12 cellular contexts compared by ENCODE assay signal in genomic region chr22:21832291-21833290, GRCh38. TPM values are rescaled to one million over a fixed set of nuclear protein-coding genes. Genes with fewer than 3 reads are reported as not detected.
A peak's percentile ranks its signal among the peaks of the same experiment; 100 is the strongest.
DNase-seq lines count a peak whose midpoint lies in the region; ATAC-seq and TF ChIP-seq lines count a peak whose summit lies in the region.
"Had no signal": no experiment of that assay in that cellular context is flagged by ENCODE, and none has a peak within 500 bp of the region (broad histone marks: within the 10 kb centered on the region; RNA-seq: fewer than 3 reads in every experiment).

No MANE protein-coding gene starts in this region.

- in situ Hi-C loops in transverse colon (cut with MboI; ENCODE audit: low pct_ligation_motif_present in 1 of 4, low pct_unique_long_range_greater_than_20kb in 1 of 4, low sequenced_read_pairs in 3 of 4), result no loop called here

- WGBS in transverse colon (ENCODE audit: low coverage in 1 of 2), 2 donors, result 80 to 81% methylated on average over 3 to 8 of the region's 8 CpGs

- no peaks in the 10 kb centered on the region for H3K27me3 ChIP-seq in neural progenitor cell
- no peaks in the 10 kb centered on the region for H3K27me3 ChIP-seq in transverse colon

- no peak for ATAC-seq in GM19452 (IDR thresholded peaks at IDR 0.05; ENCODE audit: unreplicated experiment)

- H3K27ac Mint-ChIP-seq in CD14-positive monocyte, result peak overlapping the region; percentile 38 to 92 (median 81)
- peak overlapping the region; percentile 48 for H3K27ac Mint-ChIP-seq in neural progenitor cell
- H3K27ac Mint-ChIP-seq: activated T-helper 2 cell treated with anti-CD3 and anti-CD28 coated beads, Interferon-gamma antibody, Interleukin-2, Interleukin-4, amounts not matched to agents 10 μg/mL and 5 μg/mL and 100 μg/mL, durations not matched to agents 14 hours and 24 hours and 36 hours had no signal

- H3K4me2 ChIP-seq in neural progenitor cell, result no peak overlapping the region

- peaks cover 21% of the 10 kb centered on the region for H3F3A ChIP-seq in neural progenitor cell (ENCODE audit: low read depth)

- H3K27me3 Mint-ChIP-seq in CD14-positive monocyte (ENCODE audit: low read depth in 3 of 3) (peaks cover 0 to 2% (median 1%) of the 10 kb centered on the region in 3 donors), neural progenitor cell (ENCODE audit: insufficient read depth, low read depth) (peaks cover 2% of the 10 kb centered on the region)

- peaks cover 26% of the 10 kb centered on the region for H3K4me1 ChIP-seq in neural progenitor cell
- peaks cover 3 to 54% (median 14%) of the 10 kb centered on the region in 4 donors for H3K4me1 ChIP-seq in transverse colon

- H3K4me3 ChIP-seq in fibroblast of pulmonary artery (replicated peaks; ENCODE audit: low read depth, low read length) (no peak overlapping the region), neural progenitor cell (no peak overlapping the region), transverse colon (no peak overlapping the region)

- H3K79me2 ChIP-seq in neural progenitor cell (ENCODE audit: low read depth), result peaks cover 100% of the 10 kb centered on the region

- H2AFZ ChIP-seq in neural progenitor cell (replicated peaks), result no peak overlapping the region

- intact Hi-C loops in CD14-positive monocyte (cut with micrococcal nuclease) (no loop called here), transverse colon (cut with DNase I; ENCODE audit: low total_unique reads) (no loop called here)

- H3K9me3 ChIP-seq in neural progenitor cell (ENCODE audit: low read depth) (no peaks in the 10 kb centered on the region), transverse colon (no peaks in the 10 kb centered on the region)

- H3K4me3 Mint-ChIP-seq in CD14-positive monocyte (no peak overlapping the region), neural progenitor cell (no peak overlapping the region)

- H3K36me3 ChIP-seq in neural progenitor cell, result no peaks in the 10 kb centered on the region
- H3K36me3 ChIP-seq in transverse colon, result no peaks in the 10 kb centered on the region

- H3K9me3 Mint-ChIP-seq in CD14-positive monocyte (no peaks in the 10 kb centered on the region), neural progenitor cell (no peaks in the 10 kb centered on the region)
- H3K9me3 Mint-ChIP-seq: activated T-helper 2 cell treated with anti-CD3 and anti-CD28 coated beads, Interferon-gamma antibody, Interleukin-2, Interleukin-4, amounts not matched to agents 10 μg/mL and 5 μg/mL and 100 μg/mL, durations not matched to agents 14 hours and 24 hours and 36 hours had no signal

- no peak overlapping the region for H3K27ac ChIP-seq in neural progenitor cell
- H3K27ac ChIP-seq in transverse colon, result no peak overlapping the region

- H3K36me3 Mint-ChIP-seq in CD14-positive monocyte (peaks cover 12 to 40% of the 10 kb centered on the region in 2 donors), neural progenitor cell (peaks cover 6% of the 10 kb centered on the region)

- no peak overlapping the region for H3K9ac ChIP-seq in neural progenitor cell

- no peak for TF ChIP-seq CTCF in CD14-positive monocyte (IDR thresholded peaks at IDR 0.05)
- TF ChIP-seq CTCF in fibroblast of pulmonary artery (IDR thresholded peaks at IDR 0.05; ENCODE audit: low read length, missing control alignments), result no peak
- TF ChIP-seq CTCF in neural progenitor cell (IDR thresholded peaks at IDR 0.05), result no peak
- TF ChIP-seq CTCF in transverse colon (IDR thresholded peaks at IDR 0.05), result no peak

- peaks cover 38% of the 10 kb centered on the region for H3K4me1 Mint-ChIP-seq in CD14-positive monocyte
- H3K4me1 Mint-ChIP-seq in neural progenitor cell, result peaks cover 29% of the 10 kb centered on the region

- no peak for TF ChIP-seq POLR2A in transverse colon (IDR thresholded peaks at IDR 0.05)

- no peak for TF ChIP-seq EP300 in transverse colon (IDR thresholded peaks at IDR 0.05; ENCODE audit: low read depth)

- peaks cover 100% of the 10 kb centered on the region for H4K20me1 ChIP-seq in neural progenitor cell (ENCODE audit: low read depth)

- DNase-seq in CD14-positive monocyte (ENCODE audit: low spot score), result no peak
- peak; percentile 66 for DNase-seq in LHCN-M2 (ENCODE audit: low read depth)
- DNase-seq in fibroblast of pulmonary artery (ENCODE audit: low read depth), result peak; percentile 22
- no peak for DNase-seq in neural progenitor cell (ENCODE audit: low spot score)
- no peak for DNase-seq in COLO668 (lab: John Stamatoyannopoulos, UW; ENCODE audit: unreplicated experiment)
- DNase-seq in transverse colon, result no peak
- DNase-seq in NCI-H1092 treated with DMSO at 0.1 percent for 48 hours (lab: John Stamatoyannopoulos, UW), result no peak
- DNase-seq: effector CD8-positive, alpha-beta T cell; H7; T1000 had no signal

RNA-seq across cellular contexts. Expression of gene MAPK1, which starts 34.9 kb away (rescaled TPM):
- polyA plus RNA-seq in CD14-positive monocyte, result 100 to 1,000 TPM; 118 to 148 TPM
- 65.1 and 92.5 TPM in 2 replicates for total RNA-seq in LHCN-M2 (2014; rRNA removed)
- 65.0 TPM for polyA plus RNA-seq in LHCN-M2 (2012)
- 44.7 and 61.4 TPM in 2 replicates for total RNA-seq in neural progenitor cell (ENCODE audit: low replicate concordance)
- 100 to 1,000 TPM in 1 of 4 donors, 10 to 100 TPM in 3; 37.1 to 303 (median 57.0) TPM for total RNA-seq in transverse colon

Comparison
In these comparisons a context has a peak if more than half of its experiments do, and no peak if none do; other contexts are left out.
1. DNase-seq: peak in LHCN-M2 (single experiment) and fibroblast of pulmonary artery (single experiment); none in CD14-positive monocyte (single experiment), neural progenitor cell (single experiment), COLO668 (single experiment), transverse colon (single experiment) and NCI-H1092 treated with DMSO at 0.1 percent for 48 hours (single experiment).